Comparison of ENCODE assay signal across 14 cellular contexts in the genomic region with DNA sequence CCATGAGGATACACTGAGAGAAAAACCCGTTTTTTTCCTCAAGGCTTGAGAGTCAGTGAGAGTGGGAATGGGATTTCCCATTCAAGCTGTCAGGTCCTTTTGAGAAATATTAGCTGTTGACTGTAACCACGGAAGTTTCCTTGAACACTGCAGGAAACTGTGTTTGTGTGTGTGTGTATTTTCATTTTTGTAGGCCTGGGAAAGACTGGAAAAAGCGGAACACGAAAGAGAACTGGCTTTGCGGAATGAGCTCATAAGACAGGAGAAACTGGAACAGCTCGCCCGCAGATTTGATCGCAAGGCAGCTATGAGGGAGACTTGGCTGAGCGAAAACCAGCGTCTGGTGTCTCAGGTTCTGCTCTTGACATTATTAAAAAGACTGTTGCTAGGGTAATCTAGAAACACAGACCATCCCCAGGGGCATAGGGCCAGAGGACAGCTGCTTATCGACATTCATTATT.
DNase-seq lines count a peak whose midpoint lies in the region; ATAC-seq and TF ChIP-seq lines count a peak whose summit lies in the region.
"Had no signal": no experiment of that assay in that cellular context is flagged by ENCODE, and none has a peak within 500 bp of the region (broad histone marks: within the 10 kb centered on the region; RNA-seq: fewer than 3 reads in every experiment).

No MANE protein-coding gene starts in this region.

- no peak for ATAC-seq in SK-N-SH treated with all-trans-retinoic acid at 6 μM for 48 hours
- ATAC-seq in left lung, result no peak
- ATAC-seq in stimulated activated effector memory CD8-positive, alpha-beta T cell treated with anti-CD3 and anti-CD28 coated beads, Interleukin-12 subunit alpha, Interleukin-12 subunit beta, amount 100 ng/mL, for 72 hours, result no peak
- no peak for ATAC-seq in esophagus mucosa
- ATAC-seq in mucosa of descending colon, result no peak

- DNase-seq in cardiac fibroblast (ENCODE audit: low read depth in 2 of 2), result peak; percentile 80
- no peak for DNase-seq in left lung
- DNase-seq in stimulated activated effector memory CD8-positive, alpha-beta T cell treated with anti-CD3 and anti-CD28 coated beads, Interleukin-12 subunit alpha, Interleukin-12 subunit beta, amount 100 ng/mL, for 72 hours (ENCODE audit: low spot score in 2 of 2), result no peak
- no peak for DNase-seq in mucosa of descending colon
- DNase-seq in SK-N-DZ (ENCODE audit: low spot score), result no peak
- DNase-seq: activated CD4-positive, alpha-beta T cell treated with anti-CD3 and anti-CD28 coated beads for 4 hours; CD4-positive, alpha-beta T cell; central memory CD4-positive, alpha-beta T cell; stimulated activated naive CD4-positive, alpha-beta T cell treated with Interleukin-2 at 50 U/mL for 16 hours; SW 1271 had no signal

- H3K27ac Mint-ChIP-seq in stimulated activated effector memory CD8-positive, alpha-beta T cell treated with anti-CD3 and anti-CD28 coated beads, Interleukin-12 subunit alpha, Interleukin-12 subunit beta, amount 100 ng/mL, for 72 hours, result peak overlapping the region; percentile 67
- H3K27ac Mint-ChIP-seq: CD4-positive, alpha-beta T cell; progenitor cell of endocrine pancreas had no signal

- H3K4me3 ChIP-seq in cardiac fibroblast (replicated peaks in 1 of 2; ENCODE audit: low read depth in 2 of 2, low read length in 2 of 2) (no peak overlapping the region), left lung (no peak overlapping the region), mucosa of descending colon (no peak overlapping the region)

- intact Hi-C loops in left lung (cut with DNase I) (no loop called here), mucosa of descending colon (cut with DNase I, micrococcal nuclease) (no loop called here)

- H3K27me3 ChIP-seq in left lung, result no peaks in the 10 kb centered on the region

- no peak overlapping the region for H3K4me3 Mint-ChIP-seq in stimulated activated effector memory CD8-positive, alpha-beta T cell treated with anti-CD3 and anti-CD28 coated beads, Interleukin-12 subunit alpha, Interleukin-12 subunit beta, amount 100 ng/mL, for 72 hours
- H3K4me3 Mint-ChIP-seq: CD4-positive, alpha-beta T cell had no signal

- H3K4me1 Mint-ChIP-seq in stimulated activated effector memory CD8-positive, alpha-beta T cell treated with anti-CD3 and anti-CD28 coated beads, Interleukin-12 subunit alpha, Interleukin-12 subunit beta, amount 100 ng/mL, for 72 hours, result peaks cover 8% of the 10 kb centered on the region

- H3K36me3 Mint-ChIP-seq in stimulated activated effector memory CD8-positive, alpha-beta T cell treated with anti-CD3 and anti-CD28 coated beads, Interleukin-12 subunit alpha, Interleukin-12 subunit beta, amount 100 ng/mL, for 72 hours, result peaks cover 92% of the 10 kb centered on the region

- peak overlapping the region; percentile 53 to 64 for H3K27ac ChIP-seq in left lung
- H3K27ac ChIP-seq: epithelial cell of prostate had no signal

- H3K9me3 Mint-ChIP-seq in stimulated activated effector memory CD8-positive, alpha-beta T cell treated with anti-CD3 and anti-CD28 coated beads, Interleukin-12 subunit alpha, Interleukin-12 subunit beta, amount 100 ng/mL, for 72 hours, result no peaks in the 10 kb centered on the region
- H3K9me3 Mint-ChIP-seq: CD4-positive, alpha-beta T cell had no signal

- H3K9me3 ChIP-seq in left lung (no peaks in the 10 kb centered on the region), mucosa of descending colon (no peaks in the 10 kb centered on the region)

- peaks cover 5 to 16% of the 10 kb centered on the region in 2 donors for H3K4me1 ChIP-seq in left lung
- H3K4me1 ChIP-seq in mucosa of descending colon (ENCODE audit: low read depth), result no peaks in the 10 kb centered on the region

- TF ChIP-seq CTCF in cardiac fibroblast (IDR thresholded peaks at IDR 0.05; ENCODE audit: low read depth, low read length) (no peak), left lung (IDR thresholded peaks at IDR 0.05) (no peak), mucosa of descending colon (IDR thresholded peaks at IDR 0.05) (no peak)

- H3K36me3 ChIP-seq in left lung, result peaks cover 5 to 91% of the 10 kb centered on the region in 2 donors
- peaks cover 8% of the 10 kb centered on the region for H3K36me3 ChIP-seq in mucosa of descending colon (ENCODE audit: low read depth)

TF ChIP-seq in SK-N-SH treated with all-trans-retinoic acid at 6 μM for 48 hours, 23 proteins besides CTCF, POLR2A, EP300 and RAD21:
- TF ChIP-seq ZNF70 (CRISPR knock-in tag; IDR thresholded peaks at IDR 0.05), result no peak
- 0 out of 2 replicates have a peak, but pooled peaks have one; percentile 10 for TF ChIP-seq TCF4 (CRISPR knock-in tag; IDR thresholded peaks at IDR 0.05; ENCODE audit: borderline replicate concordance)
- TF ChIP-seq GLIS3 (CRISPR knock-in tag; IDR thresholded peaks at IDR 0.05), result no peak
- TF ChIP-seq ZC3H10 (CRISPR knock-in tag; IDR thresholded peaks at IDR 0.05), result no peak
- TF ChIP-seq, protein P1, sequence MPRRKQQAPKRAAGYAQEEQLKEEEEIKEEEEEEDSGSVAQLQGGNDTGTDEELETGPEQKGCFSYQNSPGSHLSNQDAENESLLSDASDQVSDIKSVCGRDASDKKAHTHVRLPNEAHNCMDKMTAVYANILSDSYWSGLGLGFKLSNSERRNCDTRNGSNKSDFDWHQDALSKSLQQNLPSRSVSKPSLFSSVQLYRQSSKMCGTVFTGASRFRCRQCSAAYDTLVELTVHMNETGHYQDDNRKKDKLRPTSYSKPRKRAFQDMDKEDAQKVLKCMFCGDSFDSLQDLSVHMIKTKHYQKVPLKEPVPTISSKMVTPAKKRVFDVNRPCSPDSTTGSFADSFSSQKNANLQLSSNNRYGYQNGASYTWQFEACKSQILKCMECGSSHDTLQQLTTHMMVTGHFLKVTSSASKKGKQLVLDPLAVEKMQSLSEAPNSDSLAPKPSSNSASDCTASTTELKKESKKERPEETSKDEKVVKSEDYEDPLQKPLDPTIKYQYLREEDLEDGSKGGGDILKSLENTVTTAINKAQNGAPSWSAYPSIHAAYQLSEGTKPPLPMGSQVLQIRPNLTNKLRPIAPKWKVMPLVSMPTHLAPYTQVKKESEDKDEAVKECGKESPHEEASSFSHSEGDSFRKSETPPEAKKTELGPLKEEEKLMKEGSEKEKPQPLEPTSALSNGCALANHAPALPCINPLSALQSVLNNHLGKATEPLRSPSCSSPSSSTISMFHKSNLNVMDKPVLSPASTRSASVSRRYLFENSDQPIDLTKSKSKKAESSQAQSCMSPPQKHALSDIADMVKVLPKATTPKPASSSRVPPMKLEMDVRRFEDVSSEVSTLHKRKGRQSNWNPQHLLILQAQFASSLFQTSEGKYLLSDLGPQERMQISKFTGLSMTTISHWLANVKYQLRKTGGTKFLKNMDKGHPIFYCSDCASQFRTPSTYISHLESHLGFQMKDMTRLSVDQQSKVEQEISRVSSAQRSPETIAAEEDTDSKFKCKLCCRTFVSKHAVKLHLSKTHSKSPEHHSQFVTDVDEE (CRISPR knock-in tag; IDR thresholded peaks at IDR 0.05), result no peak
- no peak for TF ChIP-seq ZNF565 (CRISPR knock-in tag; conservative IDR thresholded peaks at IDR 0.05; ENCODE audit: low read depth)

Comparison
In these comparisons a context has a peak if more than half of its experiments do, and no peak if none do; other contexts are left out.
1. DNase-seq: peak in cardiac fibroblast (2 of 2); none in left lung (0 of 2), stimulated activated effector memory CD8-positive, alpha-beta T cell treated with anti-CD3 and anti-CD28 coated beads, Interleukin-12 subunit alpha, Interleukin-12 subunit beta, amount 100 ng/mL, for 72 hours (0 of 2), mucosa of descending colon (0 of 3) and SK-N-DZ (single experiment).